ENCODE assay signal across 13 cellular contexts in the genomic region with DNA sequence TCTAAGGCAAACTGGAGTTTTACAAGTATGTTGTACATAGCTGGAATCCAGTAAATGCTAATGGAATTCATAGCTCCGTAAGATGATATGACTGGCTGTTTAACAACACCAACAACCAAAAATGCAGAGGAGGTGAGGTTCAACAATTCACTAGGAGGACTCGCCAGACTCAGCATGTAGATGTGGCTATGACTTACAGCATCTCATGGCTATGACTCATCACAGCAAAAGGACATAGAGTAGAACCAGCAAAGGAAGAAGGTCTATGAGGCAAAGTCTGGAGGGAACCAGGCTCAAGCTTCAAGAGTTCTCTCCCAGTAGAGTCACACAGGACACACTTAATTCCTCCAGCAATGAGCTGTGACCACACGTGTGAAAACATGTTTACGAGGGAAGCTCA.
DNase-seq lines count a peak whose midpoint lies in the region; ATAC-seq and TF ChIP-seq lines count a peak whose summit lies in the region.
"Had no signal": no experiment of that assay in that cellular context is flagged by ENCODE, and none has a peak within 500 bp of the region (broad histone marks: within the 10 kb centered on the region; RNA-seq: fewer than 3 reads in every experiment).

No MANE protein-coding gene starts in this region.

- H4K8ac ChIP-seq in IMR-90 (ENCODE audit: low read depth in 2 of 2, low read length in 2 of 2), result peak overlapping the region in 1 of 2 experiments; percentile 55; a peak in 2 of 4 replicates
- H4K8ac ChIP-seq in mesenchymal stem cell (ENCODE audit: low read length), result no peak overlapping the region

- H3K9me3 ChIP-seq in IMR-90 (ENCODE audit: control insufficient read depth, insufficient read depth, low read length) (no peaks in the 10 kb centered on the region), mesenchymal stem cell (ENCODE audit: control insufficient read depth, low read length) (no peaks in the 10 kb centered on the region)

- in situ Hi-C loops in IMR-90 (cut with MboI; ENCODE audit: low sequenced_read_pairs), result no loop called here

- H3K9me3 Mint-ChIP-seq in chondrocyte (ENCODE audit: low read depth) (peaks cover 2% of the 10 kb centered on the region), type B pancreatic cell (peaks cover 15% of the 10 kb centered on the region)

- H4K20me1 ChIP-seq in IMR-90 (ENCODE audit: insufficient read depth, low read length), result peaks cover 12% of the 10 kb centered on the region; the same call in 1 of the 2 replicates

- peak overlapping the region; percentile 54 for H3K4me2 ChIP-seq in IMR-90 (ENCODE audit: low read depth, low read length)
- no peak overlapping the region for H3K4me2 ChIP-seq in mesenchymal stem cell (ENCODE audit: low read length, poor library complexity, severe bottlenecking)

- H3K4me1 Mint-ChIP-seq in chondrocyte (ENCODE audit: low read depth), result peaks cover 25% of the 10 kb centered on the region
- H3K4me1 Mint-ChIP-seq in type B pancreatic cell (ENCODE audit: unreplicated experiment), result peaks cover 5% of the 10 kb centered on the region

- TF ChIP-seq CTCF in IMR-90 (conservative IDR thresholded peaks at IDR 0.05; ENCODE audit: low read depth, low read length), result no peak
- TF ChIP-seq CTCF in chondrocyte (IDR thresholded peaks at IDR 0.05), result no peak
- no peak for TF ChIP-seq CTCF in type B pancreatic cell (conservative IDR thresholded peaks at IDR 0.05)

- H3K23ac ChIP-seq in IMR-90 (ENCODE audit: low read depth, low read length) (peak overlapping the region; percentile 68), mesenchymal stem cell (ENCODE audit: low read length in 2 of 2) (no peak overlapping the region)

- H3K4me3 ChIP-seq in IMR-90 (ENCODE audit: insufficient read depth, low read depth, low read length) (no peak overlapping the region), mesenchymal stem cell (ENCODE audit: insufficient read depth in 1 of 2, low read depth in 1 of 2, low read length in 2 of 2) (peak overlapping the region in 1 of 2 experiments; percentile 19)
- H3K4me3 ChIP-seq: coronary artery, K562 had no signal

- H2BK15ac ChIP-seq in IMR-90 (ENCODE audit: low read depth, low read length) (peak overlapping the region; percentile 98; the same call in 2 of the 3 replicates), mesenchymal stem cell (ENCODE audit: low read depth, poor library complexity, severe bottlenecking) (no peak overlapping the region)

- no peak overlapping the region for H2AK9ac ChIP-seq in IMR-90 (replicated peaks; ENCODE audit: low read depth, low read length, poor library complexity)

- no peak for TF ChIP-seq POLR2A in IMR-90 (IDR thresholded peaks at IDR 0.05; ENCODE audit: low read depth, low read length)

- H4K91ac ChIP-seq in IMR-90 (ENCODE audit: insufficient read depth, low read depth, low read length), result peak overlapping the region; percentile 36; the same call in 1 of the 2 replicates
- no peak overlapping the region for H4K91ac ChIP-seq in mesenchymal stem cell (ENCODE audit: low read length)

- H2BK5ac ChIP-seq in IMR-90 (ENCODE audit: low read depth, low read length, poor library complexity, severe bottlenecking) (peak overlapping the region; percentile 90), mesenchymal stem cell (ENCODE audit: low read depth, low read length, poor library complexity, severe bottlenecking) (no peak overlapping the region)

- no peak overlapping the region; the same call in 1 of the 2 replicates for H2AK5ac ChIP-seq in IMR-90 (ENCODE audit: low read depth, low read length)
- H2AK5ac ChIP-seq in mesenchymal stem cell (ENCODE audit: low read length, severe bottlenecking), result no peak overlapping the region

- H3K27ac Mint-ChIP-seq in chondrocyte (ENCODE audit: unreplicated experiment), result peak overlapping the region; percentile 86
- H3K27ac Mint-ChIP-seq in type B pancreatic cell, result peak overlapping the region; percentile 50
- H3K27ac Mint-ChIP-seq: natural killer cell treated with Interleukin-12 subunit alpha and Interleukin-12 subunit beta and Interleukin-15 and Interleukin-18, amount 100 ng/mL, for 72 hours had no signal

- H3K4ac ChIP-seq in IMR-90 (ENCODE audit: low read depth, low read length), result peak overlapping the region; percentile 85
- no peak overlapping the region for H3K4ac ChIP-seq in mesenchymal stem cell (ENCODE audit: low read depth in 1 of 2, low read length in 2 of 2)

- no peak overlapping the region for H2BK12ac ChIP-seq in mesenchymal stem cell (ENCODE audit: low read length in 2 of 2)

- H3K36me3 Mint-ChIP-seq in chondrocyte (ENCODE audit: low read depth) (no peaks in the 10 kb centered on the region), type B pancreatic cell (peaks cover 17% of the 10 kb centered on the region)
- H3K36me3 Mint-ChIP-seq: natural killer cell treated with Interleukin-12 subunit alpha and Interleukin-12 subunit beta and Interleukin-15 and Interleukin-18, amount 100 ng/mL, for 72 hours had no signal

- H3K36me3 ChIP-seq in IMR-90 (ENCODE audit: control insufficient read depth, insufficient read depth, low read length), result no peaks in the 10 kb centered on the region
- H3K36me3 ChIP-seq in mesenchymal stem cell (ENCODE audit: control insufficient read depth in 1 of 2, insufficient read depth in 2 of 2, low read depth in 1 of 2, low read length in 2 of 2), result no peaks in the 10 kb centered on the region
- H3K36me3 ChIP-seq: WERI-Rb-1 had no signal

- WGBS in IMR-90 (ENCODE audit: extremely low coverage in 2 of 2, insufficient read length in 1 of 2), 2 experiments, result no CpG with 5 or more reads among the region's 4 CpGs
- 56% methylated on average over 4 of the region's 4 CpGs for WGBS in mesenchymal stem cell

- H3K14ac ChIP-seq in IMR-90 (replicated peaks; ENCODE audit: low read depth, low read length) (peak overlapping the region; percentile 86), mesenchymal stem cell (ENCODE audit: low read length in 2 of 2) (no peak overlapping the region)

- H2AFZ ChIP-seq in IMR-90 (replicated peaks; ENCODE audit: low read length, poor library complexity) (peak overlapping the region; percentile 73), mesenchymal stem cell (ENCODE audit: low read depth, low read length) (no peak overlapping the region)

- H3K79me1 ChIP-seq in IMR-90 (ENCODE audit: low read depth in 1 of 2, low read length in 2 of 2) (peaks cover 22 to 43% of the 10 kb centered on the region in 2 experiments), mesenchymal stem cell (replicated peaks; ENCODE audit: low read length, poor library complexity, severe bottlenecking) (peaks cover 4% of the 10 kb centered on the region)

- POLR2A ChIA-PET in IMR-90 (lab: Charles Lee; ENCODE audit: unreplicated experiment), result no interaction called here

- H3K27me3 Mint-ChIP-seq in chondrocyte (ENCODE audit: low read depth) (no peaks in the 10 kb centered on the region), type B pancreatic cell (no peaks in the 10 kb centered on the region)
- H3K27me3 Mint-ChIP-seq: natural killer cell treated with Interleukin-12 subunit alpha and Interleukin-12 subunit beta and Interleukin-15 and Interleukin-18, amount 100 ng/mL, for 72 hours had no signal

- H3K27ac ChIP-seq in IMR-90 (ENCODE audit: insufficient read depth, low read length), result peak overlapping the region; percentile 96; the same call in 1 of the 2 replicates
- no peak overlapping the region for H3K27ac ChIP-seq in mesenchymal stem cell (ENCODE audit: low read length, poor library complexity, severe bottlenecking)
- H3K27ac ChIP-seq: coronary artery, WERI-Rb-1 had no signal

- no peak overlapping the region for H3K4me3 Mint-ChIP-seq in chondrocyte (ENCODE audit: unreplicated experiment)
- no peak overlapping the region for H3K4me3 Mint-ChIP-seq in type B pancreatic cell
- H3K4me3 Mint-ChIP-seq: natural killer cell treated with Interleukin-12 subunit alpha and Interleukin-12 subunit beta and Interleukin-15 and Interleukin-18, amount 100 ng/mL, for 72 hours had no signal

- peak overlapping the region; percentile 21 for H4K5ac ChIP-seq in IMR-90 (ENCODE audit: low read depth, low read length)

- dilution Hi-C loops in IMR-90 (cut with HindIII; ENCODE audit: low sequenced_read_pairs, unreplicated experiment), result no loop called here

- peaks cover 9% of the 10 kb centered on the region for H3K4me1 ChIP-seq in IMR-90 (ENCODE audit: control insufficient read depth, insufficient read depth, low read length)
- H3K4me1 ChIP-seq in mesenchymal stem cell (ENCODE audit: control insufficient read depth, insufficient read depth, low read depth, low read length), result no peaks in the 10 kb centered on the region

- H3K18ac ChIP-seq in IMR-90 (ENCODE audit: low read depth, low read length), result peak overlapping the region; percentile 75
- H3K18ac ChIP-seq in mesenchymal stem cell (ENCODE audit: low read depth in 1 of 2, low read length in 2 of 2), result no peak overlapping the region

- peak overlapping the region; percentile 95 for H2BK120ac ChIP-seq in IMR-90 (ENCODE audit: low read depth, low read length)
- H2BK120ac ChIP-seq in mesenchymal stem cell (ENCODE audit: low read depth, low read length), result no peak overlapping the region

- BruUV-seq in IMR-90 (replicated peaks; lab: Mats Ljungman, UMichigan), result no TSS peak

- TF ChIP-seq RAD21 in IMR-90 (IDR thresholded peaks at IDR 0.05; ENCODE audit: low read length), result no peak; the same call in 1 of the 2 replicates

- CTCF ChIA-PET in IMR-90 (lab: Yijun Ruan, JAX), result no interaction called here

- intact Hi-C loops in IMR-90 (cut with micrococcal nuclease), result loop anchor here (5.0 to 10.0 kb wide), 2 partner anchors 119 to 289 kb away; partner anchors contain the start of gene LARGE1

- DNase-seq in IMR-90 (peak; percentile 98), chondrocyte (ENCODE audit: low spot score) (no peak), mesenchymal stem cell (peak; percentile 92), type B pancreatic cell (ENCODE audit: extremely low spot score, unreplicated experiment) (no peak), NCI-H1436 (lab: John Stamatoyannopoulos, UW) (no peak)
- DNase-seq in activated CD4-positive, CD25-positive, alpha-beta regulatory T cell treated with anti-CD3 and anti-CD28 coated beads, Interleukin-2, amount 50 U/mL, for 72 hours, result no peak
- DNase-seq: activated effector memory CD4-positive, alpha-beta T cell treated with anti-CD3 and anti-CD28 coated beads, Interleukin-2, amount 50 U/mL, for 16 hours; stimulated activated CD4-positive, alpha-beta T cell treated with anti-CD3 and anti-CD28 coated beads, Interleukin-2, amount 100 ng/mL, for 48 hours; WERI-Rb-1 had no signal

- peaks cover 19% of the 10 kb centered on the region for H3K9me1 ChIP-seq in IMR-90 (ENCODE audit: insufficient read depth, low read length)

- peak overlapping the region; percentile 12; the same call in 1 of the 2 replicates for H3K56ac ChIP-seq in IMR-90 (ENCODE audit: extremely low read depth, insufficient read depth, low read length)

- H3K27me3 ChIP-seq in IMR-90 (ENCODE audit: control insufficient read depth, insufficient read depth, low read length) (no peaks in the 10 kb centered on the region), mesenchymal stem cell (ENCODE audit: control insufficient read depth in 1 of 2, insufficient read depth in 1 of 2, low read length in 2 of 2) (no peaks in the 10 kb centered on the region)

- H3K9ac ChIP-seq in IMR-90 (ENCODE audit: low read depth, low read length) (peak overlapping the region; percentile 9; the same call in 1 of the 2 replicates), mesenchymal stem cell (ENCODE audit: low read length) (peak overlapping the region; percentile 66)

- peak overlapping the region; percentile 78 for H2BK20ac ChIP-seq in IMR-90 (ENCODE audit: low read depth, low read length)

- peak; percentile 96 for ATAC-seq in IMR-90 (ENCODE audit: low read depth)
- ATAC-seq in HG02938 (IDR thresholded peaks at IDR 0.05; ENCODE audit: unreplicated experiment), result no peak
- ATAC-seq: K562; natural killer cell treated with Interleukin-12 subunit alpha and Interleukin-12 subunit beta and Interleukin-15 and Interleukin-18, amount 100 ng/mL, for 72 hours had no signal

Comparison
In these comparisons a context has a peak if more than half of its experiments do, and no peak if none do; other contexts are left out.
1. DNase-seq: peak in IMR-90 (single experiment) and mesenchymal stem cell (single experiment); none in chondrocyte (single experiment), type B pancreatic cell (single experiment), NCI-H1436 (single experiment) and activated CD4-positive, CD25-positive, alpha-beta regulatory T cell treated with anti-CD3 and anti-CD28 coated beads, Interleukin-2, amount 50 U/mL, for 72 hours (single experiment).